Comparison of ENCODE assay signal across 24 cellular contexts in the genomic region with DNA sequence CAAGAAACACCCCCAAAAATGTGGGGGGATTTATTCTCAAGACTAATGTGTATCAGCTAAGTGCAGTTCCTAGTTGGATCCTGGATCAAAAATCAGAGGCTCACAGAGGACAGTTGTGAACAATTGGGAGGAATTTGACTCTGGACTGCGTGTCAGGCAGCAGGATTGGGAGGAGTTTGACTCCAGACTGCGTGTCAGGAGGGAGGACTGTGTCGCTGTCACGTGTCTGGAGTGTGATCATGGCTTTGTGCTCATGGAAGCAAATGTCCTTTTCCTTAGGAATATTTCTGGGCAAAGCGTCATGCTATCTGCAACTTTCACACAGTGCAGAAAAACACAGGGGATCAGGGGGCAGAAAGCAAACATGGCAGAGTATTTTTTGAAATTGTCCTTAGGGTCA.
DNase-seq lines count a peak whose midpoint lies in the region; ATAC-seq and TF ChIP-seq lines count a peak whose summit lies in the region.
"Had no signal": no experiment of that assay in that cellular context is flagged by ENCODE, and none has a peak within 500 bp of the region (broad histone marks: within the 10 kb centered on the region; RNA-seq: fewer than 3 reads in every experiment).

No MANE protein-coding gene starts in this region.

- peaks cover 48% of the 10 kb centered on the region for H3K36me3 Mint-ChIP-seq in activated CD4-positive, alpha-beta T cell treated with anti-CD3 and anti-CD28 coated beads, Interleukin-2, amount 10 ng/mL, durations not matched to agents 24 days and 14 days (ENCODE audit: low read depth)
- H3K36me3 Mint-ChIP-seq in activated T-helper 17 cell treated with anti-CD3 and anti-CD28 coated beads, Interleukin-2, amount 50 U/mL, for 72 hours (ENCODE audit: low read depth) = peaks cover 38% of the 10 kb centered on the region
- H3K36me3 Mint-ChIP-seq in endothelial cell (ENCODE audit: low read depth, unreplicated experiment) = peaks cover 6% of the 10 kb centered on the region

- H3K4me1 ChIP-seq in GM23248 (ENCODE audit: insufficient read depth) (peaks cover 9% of the 10 kb centered on the region), lower lobe of right lung (peaks cover 24% of the 10 kb centered on the region)
- H3K4me1 ChIP-seq: breast epithelium, Caco-2, colonic mucosa had no signal

- intact Hi-C loops in activated CD4-positive, alpha-beta T cell treated with anti-CD3 and anti-CD28 coated beads, Interleukin-2, amount 10 ng/mL, durations not matched to agents 24 days and 14 days (cut with micrococcal nuclease) = no loop called here
- intact Hi-C loops in lower lobe of right lung (cut with DNase I) = no loop called here

- no peak for DNase-seq in activated CD4-positive, alpha-beta T cell treated with anti-CD3 and anti-CD28 coated beads, Interleukin-2, amount 10 ng/mL, durations not matched to agents 24 days and 14 days
- DNase-seq in activated CD4-positive, alpha-beta T cell treated with anti-CD3 and anti-CD28 coated beads, Interleukin-2, amount 50 U/mL, for 1 hour = no peak
- DNase-seq in GM23248 (peak; percentile 52), lower lobe of right lung (peak; percentile 12), endothelial cell (ENCODE audit: low spot score) (no peak), NCI-H2029 treated with DMSO at 0.1 percent for 48 hours (lab: John Stamatoyannopoulos, UW) (no peak)
- no peak for DNase-seq in activated CD4-positive, CD25-positive, alpha-beta regulatory T cell (lab: John Stamatoyannopoulos, UW)
- DNase-seq: activated CD4-positive, alpha-beta T cell treated with anti-CD3 and anti-CD28 coated beads for 4 hours; BE2C; Caco-2; colonic mucosa; head of caudate nucleus; mesenchymal stem cell; naive B cell; NCI-H1092 treated with DMSO at 0.1 percent for 48 hours; NCI-H2029; NCI-H226; NCI-H82; occipital lobe; upper lobe of left lung had no signal

- H3K4me1 Mint-ChIP-seq in activated CD4-positive, alpha-beta T cell treated with anti-CD3 and anti-CD28 coated beads, Interleukin-2, amount 10 ng/mL, durations not matched to agents 24 days and 14 days = peaks cover 78% of the 10 kb centered on the region
- peaks cover 56% of the 10 kb centered on the region for H3K4me1 Mint-ChIP-seq in activated T-helper 17 cell treated with anti-CD3 and anti-CD28 coated beads, Interleukin-2, amount 50 U/mL, for 72 hours
- H3K4me1 Mint-ChIP-seq in endothelial cell (ENCODE audit: unreplicated experiment) = peaks cover 7% of the 10 kb centered on the region

- H3K27me3 ChIP-seq in GM23248 (replicated peaks; ENCODE audit: insufficient read depth) (no peaks in the 10 kb centered on the region), lower lobe of right lung (ENCODE audit: low read depth) (no peaks in the 10 kb centered on the region)
- H3K27me3 ChIP-seq: BE2C, breast epithelium, colonic mucosa, upper lobe of left lung had no signal

- H3K27me3 Mint-ChIP-seq in activated CD4-positive, alpha-beta T cell treated with anti-CD3 and anti-CD28 coated beads, Interleukin-2, amount 10 ng/mL, durations not matched to agents 24 days and 14 days = no peaks in the 10 kb centered on the region
- H3K27me3 Mint-ChIP-seq in activated T-helper 17 cell treated with anti-CD3 and anti-CD28 coated beads, Interleukin-2, amount 50 U/mL, for 72 hours = no peaks in the 10 kb centered on the region
- H3K27me3 Mint-ChIP-seq in endothelial cell (ENCODE audit: unreplicated experiment) = no peaks in the 10 kb centered on the region
- H3K27me3 Mint-ChIP-seq: naive B cell had no signal

- no peak overlapping the region for H2AFZ ChIP-seq in GM23248

- H3K9me3 Mint-ChIP-seq in activated CD4-positive, alpha-beta T cell treated with anti-CD3 and anti-CD28 coated beads, Interleukin-2, amount 10 ng/mL, durations not matched to agents 24 days and 14 days = no peaks in the 10 kb centered on the region
- H3K9me3 Mint-ChIP-seq in activated T-helper 17 cell treated with anti-CD3 and anti-CD28 coated beads, Interleukin-2, amount 50 U/mL, for 72 hours = no peaks in the 10 kb centered on the region
- H3K9me3 Mint-ChIP-seq in endothelial cell (ENCODE audit: unreplicated experiment) = no peaks in the 10 kb centered on the region

- no peaks in the 10 kb centered on the region for H3K36me3 ChIP-seq in GM23248 (ENCODE audit: low read depth)
- H3K36me3 ChIP-seq in lower lobe of right lung = peaks cover under 1% of the 10 kb centered on the region
- H3K36me3 ChIP-seq: BE2C, breast epithelium, colonic mucosa had no signal

- H3K9me3 ChIP-seq in GM23248 (ENCODE audit: low read depth) (no peaks in the 10 kb centered on the region), lower lobe of right lung (no peaks in the 10 kb centered on the region)
- H3K9me3 ChIP-seq: BE2C, breast epithelium, Caco-2, colonic mucosa, upper lobe of left lung had no signal

- in situ Hi-C loops in GM23248 (cut with MboI) = no loop called here

- no peaks in the 10 kb centered on the region for H4K20me1 ChIP-seq in GM23248 (ENCODE audit: insufficient read depth)

- H3K4me3 Mint-ChIP-seq in activated CD4-positive, alpha-beta T cell treated with anti-CD3 and anti-CD28 coated beads, Interleukin-2, amount 10 ng/mL, durations not matched to agents 24 days and 14 days = peak overlapping the region; percentile 63
- H3K4me3 Mint-ChIP-seq in activated T-helper 17 cell treated with anti-CD3 and anti-CD28 coated beads, Interleukin-2, amount 50 U/mL, for 72 hours = peak overlapping the region; percentile 80
- no peak overlapping the region for H3K4me3 Mint-ChIP-seq in endothelial cell (ENCODE audit: unreplicated experiment)

- H3K4me2 ChIP-seq in GM23248 (ENCODE audit: unreplicated experiment) = no peak overlapping the region

- TF ChIP-seq CTCF in lower lobe of right lung (IDR thresholded peaks at IDR 0.05) (no peak), endothelial cell (IDR thresholded peaks at IDR 0.05; ENCODE audit: unreplicated experiment) (no peak)

- no peak for ATAC-seq in activated T-helper 17 cell treated with anti-CD3 and anti-CD28 coated beads, Interleukin-2, amount 50 U/mL, for 72 hours (replicated peaks)
- ATAC-seq in lower lobe of right lung = no peak
- ATAC-seq: left colon, Right ventricle myocardium inferior had no signal

- H3K9me2 ChIP-seq in GM23248 (ENCODE audit: insufficient read depth) = no peaks in the 10 kb centered on the region

- 57 to 60% methylated on average over 5 of the region's 5 CpGs for WGBS in GM23248 (ENCODE audit: low coverage in 1 of 2, low lambda C conversion rate in 2 of 2, missing lambda C conversion rate in 2 of 2), 2 experiments

- no peak overlapping the region for H3K27ac ChIP-seq in GM23248
- H3K27ac ChIP-seq in lower lobe of right lung = no peak overlapping the region
- H3K27ac ChIP-seq: breast epithelium, colonic mucosa, upper lobe of left lung had no signal

- H3K79me2 ChIP-seq in GM23248 (ENCODE audit: insufficient read depth) = no peaks in the 10 kb centered on the region

- no peaks in the 10 kb centered on the region for H3F3A ChIP-seq in GM23248 (ENCODE audit: insufficient read depth)

- H3K4me3 ChIP-seq in GM23248 (no peak overlapping the region), lower lobe of right lung (no peak overlapping the region)
- H3K4me3 ChIP-seq: breast epithelium, colonic mucosa, upper lobe of left lung had no signal

- H3K9ac ChIP-seq in GM23248 = no peak overlapping the region

- H3K27ac Mint-ChIP-seq in activated CD4-positive, alpha-beta T cell treated with anti-CD3 and anti-CD28 coated beads, Interleukin-2, amount 10 ng/mL, durations not matched to agents 24 days and 14 days = peak overlapping the region; percentile 74
- peak overlapping the region; percentile 91 for H3K27ac Mint-ChIP-seq in activated T-helper 17 cell treated with anti-CD3 and anti-CD28 coated beads, Interleukin-2, amount 50 U/mL, for 72 hours
- no peak overlapping the region for H3K27ac Mint-ChIP-seq in endothelial cell (ENCODE audit: unreplicated experiment)

Comparison
In these comparisons a context has a peak if more than half of its experiments do, and no peak if none do; other contexts are left out.
1. DNase-seq: peak in GM23248 (single experiment) and lower lobe of right lung (single experiment); none in activated CD4-positive, alpha-beta T cell treated with anti-CD3 and anti-CD28 coated beads, Interleukin-2, amount 10 ng/mL, durations not matched to agents 24 days and 14 days (single experiment), activated CD4-positive, alpha-beta T cell treated with anti-CD3 and anti-CD28 coated beads, Interleukin-2, amount 50 U/mL, for 1 hour (single experiment), endothelial cell (single experiment), NCI-H2029 treated with DMSO at 0.1 percent for 48 hours (single experiment) and activated CD4-positive, CD25-positive, alpha-beta regulatory T cell (0 of 4).